ENCODE assay signal across 8 cellular contexts in the genomic region with DNA sequence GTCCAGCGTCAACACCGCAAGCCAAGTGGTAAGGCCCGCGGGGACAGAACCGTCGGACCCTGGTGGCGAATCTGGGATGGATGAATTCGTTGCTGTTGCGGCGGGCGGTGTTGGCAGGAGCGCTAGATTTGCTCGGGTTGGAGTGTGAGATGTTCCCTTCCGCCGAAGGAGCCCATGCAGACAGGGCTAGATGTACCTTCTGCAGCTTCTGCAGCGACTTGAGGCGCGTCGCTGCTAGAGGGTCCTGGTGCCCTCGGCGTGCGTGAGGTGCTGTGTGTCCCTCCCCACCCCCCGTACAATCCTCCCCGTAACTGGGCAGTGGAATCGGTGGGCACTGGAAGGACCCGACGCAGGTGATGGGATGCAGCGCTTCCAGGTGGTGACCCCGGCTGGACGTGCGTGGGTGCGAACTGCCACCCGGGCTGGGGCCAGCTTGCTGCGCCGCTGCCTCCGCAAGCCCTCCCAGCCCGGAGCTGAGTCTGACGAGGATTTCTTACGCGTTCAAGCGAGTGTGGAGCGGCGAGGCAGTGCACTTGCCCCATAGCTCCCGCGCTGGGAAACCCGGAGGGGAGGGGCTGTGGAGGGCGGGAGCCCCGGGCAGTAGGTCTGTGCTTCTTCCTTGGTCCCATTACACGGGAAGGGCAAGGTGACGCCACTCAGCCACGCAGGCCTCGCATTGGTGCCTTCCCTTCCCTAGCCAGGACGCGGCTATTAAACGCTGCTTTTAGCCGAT. TPM values are rescaled to one million over a fixed set of nuclear protein-coding genes. Genes with fewer than 3 reads are reported as not detected.
DNase-seq lines count a peak whose midpoint lies in the region; ATAC-seq and TF ChIP-seq lines count a peak whose summit lies in the region.

No MANE protein-coding gene starts in this region.

- no peak overlapping the region for H3K27ac ChIP-seq in mammary epithelial cell (ENCODE audit: insufficient read depth, low read depth, low read length)

- CTCF ChIA-PET in mammary epithelial cell (lab: Charles Lee; ENCODE audit: low non-redundant PET): interaction anchor here (0.6 kb wide), 1 partner anchor 1100 kb away, joined by 3 read pairs; no protein-coding TSS in a partner anchor

- H3K9ac ChIP-seq in mammary epithelial cell (ENCODE audit: insufficient read depth, low read length): no peak overlapping the region

- H3K9me3 ChIP-seq in mammary epithelial cell (replicated peaks; ENCODE audit: insufficient read depth, low read length): no peaks in the 10 kb centered on the region

- in situ Hi-C loops in mammary epithelial cell (cut with MboI; ENCODE audit: low sequenced_read_pairs in 2 of 2): no loop called here

- dilution Hi-C loops in mammary epithelial cell (cut with HindIII; ENCODE audit: low sequenced_read_pairs): no loop called here

- BruUV-seq in mammary epithelial cell (replicated peaks; lab: Mats Ljungman, UMichigan): no TSS peak

- H3K4me2 ChIP-seq in mammary epithelial cell (ENCODE audit: insufficient read depth, low read depth, low read length): peak overlapping the region; percentile 73

- H4K20me1 ChIP-seq in mammary epithelial cell (ENCODE audit: insufficient read depth, low read length): no peaks in the 10 kb centered on the region

- H2AFZ ChIP-seq in mammary epithelial cell (ENCODE audit: low read depth, low read length): peak overlapping the region; percentile 79

- peak; percentile 28 for ATAC-seq in left colon
- ATAC-seq in GM18867 (IDR thresholded peaks at IDR 0.05; ENCODE audit: unreplicated experiment): no peak

- DNase-seq in Ammon's horn (ENCODE audit: low spot score) (peak; percentile 25), NCI-H69 (lab: John Stamatoyannopoulos, UW) (peak; percentile 56), mammary epithelial cell (no peak), left colon (no peak), Kasumi-1 (lab: John Stamatoyannopoulos, UW) (no peak), NCI-H2107 treated with DMSO at 0.1 percent for 48 hours (lab: John Stamatoyannopoulos, UW; ENCODE audit: unreplicated experiment) (no peak)
- DNase-seq in stimulated activated CD4-positive, alpha-beta T cell treated with anti-CD3 and anti-CD28 coated beads, Interleukin-4, amount 100 ng/mL, for 4 hours: peak; percentile 15 to 39

- H3K36me3 ChIP-seq in mammary epithelial cell (ENCODE audit: insufficient read depth, low read length): no peaks in the 10 kb centered on the region

- no peak for TF ChIP-seq CTCF in mammary epithelial cell (conservative IDR thresholded peaks at IDR 0.05 in 1 of 2, IDR thresholded peaks at IDR 0.05 in 1 of 2; ENCODE audit: extremely low read depth in 1 of 2, insufficient read depth in 1 of 2, low read depth in 1 of 2, low read length in 2 of 2)

- peaks cover 9% of the 10 kb centered on the region for H3K4me1 ChIP-seq in mammary epithelial cell (ENCODE audit: insufficient read depth, low read length)

- peaks cover 23% of the 10 kb centered on the region for H3K27me3 ChIP-seq in mammary epithelial cell (ENCODE audit: insufficient read depth, low read length)

- intact Hi-C loops in mammary epithelial cell (cut with micrococcal nuclease) (no loop called here), left colon (cut with DNase I, micrococcal nuclease) (no loop called here)

- H3K79me2 ChIP-seq in mammary epithelial cell (ENCODE audit: insufficient read depth, low read length): no peaks in the 10 kb centered on the region

- WGBS in mammary epithelial cell (ENCODE audit: low coverage, missing lambda C conversion rate): 3% methylated on average over 28 of the region's 56 CpGs

- peak overlapping the region in 2 of 3 experiments; percentile 33 to 42 for H3K4me3 ChIP-seq in mammary epithelial cell (replicated peaks in 1 of 3; ENCODE audit: insufficient read depth in 1 of 3, low read depth in 2 of 3, low read length in 3 of 3)

RNA-seq across cellular contexts. Expression of gene CHRNA1, which starts 34.3 kb away (rescaled TPM):
- total RNA-seq in mammary epithelial cell: not detected
- polyA plus RNA-seq in mammary epithelial cell: not detected
- not detected for polyA minus RNA-seq in mammary epithelial cell
- 1 to 10 TPM; 2.3 to 3.5 TPM for total RNA-seq in left colon

Comparison
In these comparisons a context has a peak if more than half of its experiments do, and no peak if none do; other contexts are left out.
1. DNase-seq: peak in Ammon's horn (single experiment), NCI-H69 (single experiment) and stimulated activated CD4-positive, alpha-beta T cell treated with anti-CD3 and anti-CD28 coated beads, Interleukin-4, amount 100 ng/mL, for 4 hours (2 of 2); none in mammary epithelial cell (single experiment), left colon (0 of 2), Kasumi-1 (0 of 2) and NCI-H2107 treated with DMSO at 0.1 percent for 48 hours (single experiment).